Comparison of ENCODE assay signal across 11 cellular contexts in the genomic region with DNA sequence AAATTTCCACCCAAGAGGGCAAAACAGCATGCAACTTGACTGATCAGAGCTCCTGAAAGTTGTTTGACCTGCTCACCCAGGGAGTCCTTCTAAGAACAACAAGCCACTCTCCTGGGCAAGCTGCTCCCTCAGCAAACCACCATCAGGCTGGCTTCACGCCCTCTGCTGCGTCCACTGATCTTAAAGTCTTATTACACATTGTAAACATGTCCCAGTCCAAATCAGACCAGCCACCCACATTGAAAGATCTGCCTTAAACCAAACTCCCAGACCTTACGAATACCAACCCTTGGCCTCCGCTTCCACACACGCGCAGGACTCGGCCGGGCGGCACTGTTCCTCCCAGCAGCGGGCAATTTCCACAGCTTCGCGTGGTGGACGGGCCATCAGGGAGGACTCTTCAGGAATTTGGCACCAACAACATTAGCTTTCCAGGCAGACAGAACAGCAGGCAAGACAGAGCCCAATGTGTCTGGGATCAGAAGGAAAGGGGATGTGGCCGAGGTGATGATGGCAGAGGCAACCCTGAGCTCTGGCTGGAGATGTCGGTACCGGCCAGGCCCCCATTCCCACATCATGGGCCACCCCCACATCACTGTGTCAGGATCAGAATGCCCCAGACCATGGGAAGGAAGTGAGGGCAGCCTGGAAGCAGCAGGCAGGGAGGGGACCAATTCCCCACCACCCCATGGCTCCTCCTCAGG. TPM values are rescaled to one million over a fixed set of nuclear protein-coding genes. Genes with fewer than 3 reads are reported as not detected.
DNase-seq lines count a peak whose midpoint lies in the region; ATAC-seq and TF ChIP-seq lines count a peak whose summit lies in the region.
"Had no signal": no experiment of that assay in that cellular context is flagged by ENCODE, and none has a peak within 500 bp of the region (broad histone marks: within the 10 kb centered on the region; RNA-seq: fewer than 3 reads in every experiment).

No MANE protein-coding gene starts in this region.

- TF ChIP-seq CTCF in HL-60 (IDR thresholded peaks at IDR 0.05; ENCODE audit: insufficient read depth, low read length) = no peak
- TF ChIP-seq CTCF in neural progenitor cell (IDR thresholded peaks at IDR 0.05) = no peak

- H3K27ac ChIP-seq in BLaER1 treated with 17β-estradiol and CSF1 and Interleukin-3, amounts not matched to agents 10 nM and 100 nM = peak overlapping the region in 9 of 11 experiments; percentile 52 to 80 (median 72); a peak in 16 of 22 replicates
- peak overlapping the region; percentile 67 for H3K27ac ChIP-seq in HL-60 (replicated peaks)
- peak overlapping the region; percentile 75 for H3K27ac ChIP-seq in cingulate gyrus (ENCODE audit: low read depth, low read length)
- H3K27ac ChIP-seq in neural progenitor cell = no peak overlapping the region
- H3K27ac ChIP-seq: pancreas had no signal

- peak overlapping the region in 2 of 10 experiments; percentile 55 to 65; a peak in 7 of 20 replicates for H3K4me3 ChIP-seq in BLaER1 treated with 17β-estradiol and CSF1 and Interleukin-3, amounts not matched to agents 10 nM and 100 nM
- H3K4me3 ChIP-seq in HL-60 (replicated peaks; ENCODE audit: insufficient read depth, low read length) (no peak overlapping the region), neural progenitor cell (no peak overlapping the region)
- H3K4me3 ChIP-seq: adrenal gland, pancreas had no signal

- peak overlapping the region; percentile 79 for H3K27ac Mint-ChIP-seq in neural progenitor cell

- H3K79me2 ChIP-seq in neural progenitor cell (ENCODE audit: low read depth) = peaks cover 19% of the 10 kb centered on the region

- DNase-seq in HL-60 (ENCODE audit: low read depth in 1 of 2, low spot score in 1 of 2) (no peak), neural progenitor cell (ENCODE audit: low spot score) (no peak), A172 (ENCODE audit: low spot score) (no peak)
- DNase-seq in stimulated activated CD4-positive, alpha-beta T cell treated with anti-CD3 and anti-CD28 coated beads, Interleukin-2, amount 100 ng/mL, for 24 hours = no peak
- DNase-seq: Calu3, pancreas had no signal

- peaks cover 5% of the 10 kb centered on the region for H3K27me3 Mint-ChIP-seq in neural progenitor cell (ENCODE audit: insufficient read depth, low read depth)

- no peaks in the 10 kb centered on the region for H3K36me3 ChIP-seq in BLaER1 treated with 17β-estradiol and CSF1 and Interleukin-3, amounts not matched to agents 10 nM and 100 nM
- no peaks in the 10 kb centered on the region for H3K36me3 ChIP-seq in neural progenitor cell
- H3K36me3 ChIP-seq: adrenal gland, pancreas had no signal

- H3K9ac ChIP-seq in BLaER1 treated with 17β-estradiol and CSF1 and Interleukin-3, amounts not matched to agents 10 nM and 100 nM = peak overlapping the region in 8 of 11 experiments; percentile 7 to 70 (median 54); a peak in 10 of 22 replicates
- H3K9ac ChIP-seq in neural progenitor cell = no peak overlapping the region

- H4K20me1 ChIP-seq in BLaER1 treated with 17β-estradiol and CSF1 and Interleukin-3, amounts not matched to agents 10 nM and 100 nM = peaks cover 33 to 97% (median 62%) of the 10 kb centered on the region in 11 experiments; a peak in 21 of 22 replicates
- H4K20me1 ChIP-seq in neural progenitor cell (ENCODE audit: low read depth) = peaks cover 33% of the 10 kb centered on the region

- H3K4me2 ChIP-seq in BLaER1 treated with 17β-estradiol and CSF1 and Interleukin-3, amounts not matched to agents 10 nM and 100 nM = peak overlapping the region; percentile 84 to 100 (median 98)
- H3K4me2 ChIP-seq in neural progenitor cell = no peak overlapping the region

- peaks cover 31% of the 10 kb centered on the region for H3K4me1 Mint-ChIP-seq in neural progenitor cell

- H3K9me3 Mint-ChIP-seq in neural progenitor cell = no peaks in the 10 kb centered on the region

- H3K36me3 Mint-ChIP-seq in neural progenitor cell = peaks cover 1% of the 10 kb centered on the region

- ATAC-seq in HG02571 (IDR thresholded peaks at IDR 0.05; ENCODE audit: unreplicated experiment) (no peak), GM21367 (IDR thresholded peaks at IDR 0.05; ENCODE audit: unreplicated experiment) (no peak)

- H3K9me3 ChIP-seq in BLaER1 treated with 17β-estradiol and CSF1 and Interleukin-3, amounts not matched to agents 10 nM and 100 nM (replicated peaks in 1 of 11) = no peaks in the 10 kb centered on the region
- no peaks in the 10 kb centered on the region for H3K9me3 ChIP-seq in neural progenitor cell (ENCODE audit: low read depth)
- H3K9me3 ChIP-seq: adrenal gland, pancreas had no signal

- H3K4me1 ChIP-seq in BLaER1 treated with 17β-estradiol and CSF1 and Interleukin-3, amounts not matched to agents 10 nM and 100 nM = peaks cover 91 to 100% (median 100%) of the 10 kb centered on the region in 10 experiments
- H3K4me1 ChIP-seq in neural progenitor cell = peaks cover 14% of the 10 kb centered on the region
- H3K4me1 ChIP-seq: pancreas had no signal

- H2AFZ ChIP-seq in neural progenitor cell (replicated peaks) = no peak overlapping the region

- H3K27me3 ChIP-seq in BLaER1 treated with 17β-estradiol and CSF1 and Interleukin-3, amounts not matched to agents 10 nM and 100 nM = no peaks in the 10 kb centered on the region
- H3K27me3 ChIP-seq in HL-60 (ENCODE audit: insufficient read depth, poor library complexity, severe bottlenecking) = no peaks in the 10 kb centered on the region
- H3K27me3 ChIP-seq in neural progenitor cell = no peaks in the 10 kb centered on the region
- H3K27me3 ChIP-seq: adrenal gland, pancreas had no signal

- H3F3A ChIP-seq in neural progenitor cell (ENCODE audit: low read depth) = peaks cover 5% of the 10 kb centered on the region

- no peak overlapping the region for H3K4me3 Mint-ChIP-seq in neural progenitor cell

RNA-seq across cellular contexts. Expression of gene SEMA4D, which starts 56.8 kb away (rescaled TPM):
- 19.1 and 24.9 TPM in 2 replicates for total RNA-seq in neural progenitor cell (ENCODE audit: low replicate concordance)
- 5.1 and 11.1 TPM in 2 replicates for total RNA-seq in A172 (2014; rRNA removed; shearing (Covaris generic))
